In genomic region chr9:91807640-91808246, GRCh38 we compare ENCODE assay signal across 19 cellular contexts.
"Had no signal": no experiment of that assay in that cellular context is flagged by ENCODE, and none has a peak within 500 bp of the region (broad histone marks: within the 10 kb centered on the region; RNA-seq: fewer than 3 reads in every experiment).

No MANE protein-coding gene starts in this region.

- H3K4me3 Mint-ChIP-seq: activated CD4-positive, alpha-beta T cell treated with anti-CD3 and anti-CD28 coated beads for 36 hours; activated CD8-positive, alpha-beta T cell treated with anti-CD3 and anti-CD28 coated beads for 36 hours; activated naive CD4-positive, alpha-beta T cell treated with anti-CD3 and anti-CD28 coated beads, Interleukin-2, amount 50 U/mL, for 24 hours; activated T-helper 17 cell treated with anti-CD3 and anti-CD28 coated beads, Interleukin-2, amount 50 U/mL, for 72 hours; central memory CD8-positive, alpha-beta T cell; neural progenitor cell; stimulated activated naive CD8-positive, alpha-beta T cell treated with anti-CD3 and anti-CD28 coated beads, Interleukin-15, amount 100 ng/mL, for 72 hours had no signal

- H3K27ac Mint-ChIP-seq: activated CD4-positive, alpha-beta T cell treated with anti-CD3 and anti-CD28 coated beads for 36 hours; activated CD8-positive, alpha-beta T cell treated with anti-CD3 and anti-CD28 coated beads for 36 hours; activated naive CD4-positive, alpha-beta T cell treated with anti-CD3 and anti-CD28 coated beads, Interleukin-2, amount 50 U/mL, for 24 hours; activated T-helper 17 cell treated with anti-CD3 and anti-CD28 coated beads, Interleukin-2, amount 50 U/mL, for 72 hours; neural progenitor cell; stimulated activated naive CD8-positive, alpha-beta T cell treated with anti-CD3 and anti-CD28 coated beads, Interleukin-15, amount 100 ng/mL, for 72 hours had no signal

- DNase-seq: activated CD4-positive, alpha-beta T cell treated with anti-CD3 and anti-CD28 coated beads for 36 hours; activated CD8-positive, alpha-beta T cell treated with anti-CD3 and anti-CD28 coated beads for 36 hours; activated T-cell treated with anti-CD3 and anti-CD28 coated beads for 4 hours; amniotic stem cell; body of pancreas; foreskin keratinocyte; heart left ventricle; ovary; stimulated activated CD4-positive, alpha-beta T cell treated with anti-CD3 and anti-CD28 coated beads, Interleukin-4, amount 100 ng/mL, for 4 hours; stimulated activated naive CD8-positive, alpha-beta T cell treated with anti-CD3 and anti-CD28 coated beads, Interleukin-15, amount 100 ng/mL, for 72 hours; T-helper 1 cell; WERI-Rb-1 had no signal

- ATAC-seq: activated CD4-positive, alpha-beta T cell treated with anti-CD3 and anti-CD28 coated beads for 36 hours; activated CD8-positive, alpha-beta T cell treated with anti-CD3 and anti-CD28 coated beads for 36 hours; activated T-helper 17 cell treated with anti-CD3 and anti-CD28 coated beads, Interleukin-2, amount 50 U/mL, for 72 hours; body of pancreas; foreskin keratinocyte; heart left ventricle; stimulated activated naive CD8-positive, alpha-beta T cell treated with anti-CD3 and anti-CD28 coated beads, Interleukin-15, amount 100 ng/mL, for 72 hours had no signal

- H3K36me3 Mint-ChIP-seq: activated naive CD4-positive, alpha-beta T cell treated with anti-CD3 and anti-CD28 coated beads, Interleukin-2, amount 50 U/mL, for 24 hours had no signal

- H3K27ac ChIP-seq: body of pancreas, foreskin keratinocyte, neural progenitor cell, ovary, skin epidermis, thoracic aorta, vagina, WERI-Rb-1 had no signal

- H3K27me3 ChIP-seq: body of pancreas, heart left ventricle, neural progenitor cell, ovary, vagina had no signal

- H3K4me3 ChIP-seq: body of pancreas, heart left ventricle, neural progenitor cell, ovary, skin epidermis, thoracic aorta, vagina had no signal

- H3K27me3 Mint-ChIP-seq: activated CD4-positive, alpha-beta T cell treated with anti-CD3 and anti-CD28 coated beads for 36 hours; stimulated activated naive CD8-positive, alpha-beta T cell treated with anti-CD3 and anti-CD28 coated beads, Interleukin-15, amount 100 ng/mL, for 72 hours had no signal

- H3K9me3 Mint-ChIP-seq: activated CD8-positive, alpha-beta T cell treated with anti-CD3 and anti-CD28 coated beads for 36 hours; activated naive CD4-positive, alpha-beta T cell treated with anti-CD3 and anti-CD28 coated beads, Interleukin-2, amount 50 U/mL, for 24 hours; activated T-helper 17 cell treated with anti-CD3 and anti-CD28 coated beads, Interleukin-2, amount 50 U/mL, for 72 hours; central memory CD8-positive, alpha-beta T cell; neural progenitor cell; stimulated activated naive CD8-positive, alpha-beta T cell treated with anti-CD3 and anti-CD28 coated beads, Interleukin-15, amount 100 ng/mL, for 72 hours had no signal

- H3K4me1 ChIP-seq: body of pancreas, foreskin keratinocyte, heart left ventricle had no signal

- H3K36me3 ChIP-seq: heart left ventricle, neural progenitor cell, ovary, thoracic aorta, vagina, WERI-Rb-1 had no signal

- H3K4me1 Mint-ChIP-seq: activated CD4-positive, alpha-beta T cell treated with anti-CD3 and anti-CD28 coated beads for 36 hours; activated naive CD4-positive, alpha-beta T cell treated with anti-CD3 and anti-CD28 coated beads, Interleukin-2, amount 50 U/mL, for 24 hours; central memory CD8-positive, alpha-beta T cell had no signal

- H3K9me3 ChIP-seq: body of pancreas, heart left ventricle, ovary, thoracic aorta, vagina had no signal
